In the genomic region with DNA sequence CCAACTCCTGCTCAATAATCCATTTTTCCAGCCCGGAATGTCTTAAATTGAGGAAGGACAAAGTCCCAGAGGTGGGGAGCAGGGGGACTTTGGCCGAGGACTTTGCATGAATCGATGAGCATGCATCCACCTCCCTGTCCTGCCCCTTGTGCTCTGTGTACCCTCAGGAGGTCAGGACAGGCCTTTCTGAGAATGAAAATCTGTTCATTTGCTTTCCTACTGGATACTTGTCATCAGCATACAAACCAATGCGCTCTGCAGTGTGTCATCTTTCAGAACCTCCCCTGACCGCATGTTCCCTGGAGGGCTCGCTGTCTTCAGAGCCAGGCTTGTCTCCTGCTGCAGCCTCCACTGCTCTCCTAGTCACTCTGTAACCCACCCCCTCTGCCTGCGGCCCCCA, we compare ENCODE assay signal across 7 cellular contexts. TPM values are rescaled to one million over a fixed set of nuclear protein-coding genes. Genes with fewer than 3 reads are reported as not detected.
"Had no signal": no experiment of that assay in that cellular context is flagged by ENCODE, and none has a peak within 500 bp of the region (broad histone marks: within the 10 kb centered on the region; RNA-seq: fewer than 3 reads in every experiment).

No MANE protein-coding gene starts in this region.

RNA-seq across cellular contexts. Expression of a gene that starts 2.6 kb away (rescaled TPM):
- total RNA-seq: GM23248, GM23338, H1, H4, H7, H9, HFFc6 had no signal
- polyA plus RNA-seq: GM23338, H1 had no signal

RNA-seq across cellular contexts. Expression of a gene that starts 40.6 kb away (rescaled TPM):
- total RNA-seq: GM23248, H4, H7, HFFc6 had no signal
- polyA plus RNA-seq: GM23248, GM23338, H1 had no signal
